Comparison of ENCODE assay signal across 23 cellular contexts in the genomic region with DNA sequence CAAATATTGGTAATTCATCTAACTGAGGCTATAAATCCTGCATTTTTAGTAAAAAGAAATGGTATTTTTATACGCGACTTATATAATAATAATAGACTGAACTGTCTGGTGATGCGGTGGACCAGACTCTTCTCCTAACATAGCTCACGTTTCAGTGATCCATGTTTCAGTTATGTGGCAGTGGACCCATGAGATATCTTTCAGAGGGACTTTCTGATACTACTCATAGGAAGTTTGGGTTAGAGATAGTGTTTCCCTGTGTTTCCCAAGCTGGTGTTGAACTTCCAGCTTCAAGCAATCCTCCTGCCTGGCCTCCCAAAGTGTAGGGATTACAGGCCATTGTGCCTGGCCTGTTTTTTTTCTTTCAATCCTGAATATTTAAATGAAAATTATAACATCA.
"Had no signal": no experiment of that assay in that cellular context is flagged by ENCODE, and none has a peak within 500 bp of the region (broad histone marks: within the 10 kb centered on the region; RNA-seq: fewer than 3 reads in every experiment).

No MANE protein-coding gene starts in this region.

- ATAC-seq: activated CD8-positive, alpha-beta memory T cell treated with anti-CD3 and anti-CD28 coated beads, Interleukin-2, amount 10 ng/mL, durations not matched to agents 7 days and 5 days; Right ventricle myocardium inferior; T-cell had no signal

- DNase-seq: activated B cell treated with CpG ODN at 0.5 μM for 24 hours; activated CD4-positive, alpha-beta T cell treated with anti-CD3 and anti-CD28 coated beads for 1 hour; activated CD4-positive, alpha-beta T cell treated with anti-CD3 and anti-CD28 coated beads, Interleukin-2, amount 10 ng/mL, durations not matched to agents 24 days and 14 days; activated CD4-positive, alpha-beta T cell treated with anti-CD3 and anti-CD28 coated beads, Interleukin-2, amount 50 U/mL, for 48 hours; activated CD8-positive, alpha-beta memory T cell treated with anti-CD3 and anti-CD28 coated beads, Interleukin-2, amount 10 ng/mL, durations not matched to agents 7 days and 5 days; activated effector memory CD4-positive, alpha-beta T cell treated with Interleukin-2 at 50 U/mL for 16 hours; activated naive CD4-positive, alpha-beta T cell; activated T-cell treated with anti-CD3 and anti-CD28 coated beads, Interleukin-2, amount 50 U/mL, for 24 hours; aorta; Karpas-422; MM.1S; NCI-H1694 treated with DMSO at 0.1 percent for 48 hours; NCI-H2029 treated with DMSO at 0.1 percent for 48 hours; NCI-H510A treated with DMSO at 0.1 percent for 48 hours; NK-92 treated with Interleukin-12 subunit alpha and Interleukin-12 subunit beta, amount 100 ng/mL, for 24 hours; OCI-M1; T-cell; T-helper 2 cell; T1000 had no signal

- H3K27ac ChIP-seq: cardiac muscle cell, SK-N-MC had no signal

- H3K36me3 ChIP-seq: cardiac muscle cell had no signal

- H3K4me3 ChIP-seq: cardiac muscle cell, SK-N-MC had no signal

- FAIRE-seq: TTC549 had no signal

- H3K27me3 ChIP-seq: cardiac muscle cell had no signal
